Comparison of ENCODE assay signal across 10 cellular contexts in the genomic region with DNA sequence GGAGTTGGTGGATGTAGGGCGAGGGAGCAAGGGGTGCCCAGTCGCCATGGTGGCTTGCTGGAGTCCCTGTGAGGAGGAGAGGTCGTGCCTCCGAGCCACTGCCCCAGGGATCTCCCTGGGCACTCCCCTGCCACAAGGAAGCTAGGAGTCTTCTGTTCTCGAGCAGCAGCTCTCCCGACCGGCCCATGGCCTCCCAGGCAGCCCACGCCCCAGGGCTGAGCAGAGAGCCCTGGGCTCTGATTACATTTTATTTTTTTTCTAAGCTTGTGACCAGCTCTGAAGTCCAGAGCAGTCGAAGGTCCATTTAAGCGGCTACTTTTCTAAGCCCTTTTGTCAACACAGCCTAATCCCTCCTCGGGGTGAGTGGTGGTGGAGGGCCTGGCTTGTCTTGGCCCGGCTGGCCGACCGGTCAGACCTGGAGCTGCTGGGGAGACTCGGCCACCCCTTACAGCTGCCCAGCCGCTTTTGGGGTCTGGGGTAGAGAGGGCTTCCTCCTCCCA. TPM values are rescaled to one million over a fixed set of nuclear protein-coding genes. Genes with fewer than 3 reads are reported as not detected.
DNase-seq lines count a peak whose midpoint lies in the region; ATAC-seq and TF ChIP-seq lines count a peak whose summit lies in the region.
"Had no signal": no experiment of that assay in that cellular context is flagged by ENCODE, and none has a peak within 500 bp of the region (broad histone marks: within the 10 kb centered on the region; RNA-seq: fewer than 3 reads in every experiment).

No MANE protein-coding gene starts in this region.

- ATAC-seq in IMR-90 (ENCODE audit: low read depth) = peak; percentile 16
- ATAC-seq: activated CD8-positive, alpha-beta memory T cell treated with anti-CD3 and anti-CD28 coated beads, Interleukin-2, amount 10 ng/mL, durations not matched to agents 7 days and 5 days had no signal

- in situ Hi-C loops in IMR-90 (cut with MboI; ENCODE audit: low sequenced_read_pairs) = no loop called here

- peaks cover 0 to 62% of the 10 kb centered on the region in 2 experiments; a peak in 3 of 4 replicates for H3K79me1 ChIP-seq in IMR-90 (ENCODE audit: low read depth in 1 of 2, low read length in 2 of 2)

- H3K27ac ChIP-seq in IMR-90 (ENCODE audit: insufficient read depth, low read length) (peak overlapping the region; percentile 84), liver (ENCODE audit: low read depth in 1 of 2, low read length in 2 of 2) (peak overlapping the region; percentile 72 to 99), testis (peak overlapping the region; percentile 80 to 84)

- peaks cover 26% of the 10 kb centered on the region; the same call in 1 of the 2 replicates for H3K9me1 ChIP-seq in IMR-90 (ENCODE audit: insufficient read depth, low read length)

- H3K9me3 ChIP-seq in IMR-90 (ENCODE audit: control insufficient read depth, insufficient read depth, low read length) (no peaks in the 10 kb centered on the region), liver (ENCODE audit: control insufficient read depth in 4 of 4, low read length in 3 of 4) (no peaks in the 10 kb centered on the region), testis (no peaks in the 10 kb centered on the region)

- 8% methylated on average over 2 of the region's 16 CpGs; no CpG with 5 or more reads in 1 of the 2 experiments for WGBS in IMR-90 (ENCODE audit: extremely low coverage in 2 of 2, insufficient read length in 1 of 2), 2 experiments
- WGBS in liver = 11% methylated on average over 16 of the region's 16 CpGs
- WGBS in testis, 2 donors = 20 to 28% methylated on average over 6 to 16 of the region's 16 CpGs

- H3K4me1 ChIP-seq in IMR-90 (ENCODE audit: control insufficient read depth, insufficient read depth, low read length) (peaks cover 47% of the 10 kb centered on the region), liver (ENCODE audit: control insufficient read depth in 4 of 4, insufficient read depth in 4 of 4, low read length in 3 of 4) (peaks cover 33 to 66% (median 52%) of the 10 kb centered on the region in 4 donors), testis (peaks cover 59% of the 10 kb centered on the region)

- TF ChIP-seq CTCF in IMR-90 (conservative IDR thresholded peaks at IDR 0.05; ENCODE audit: low read depth, low read length) (no peak), liver (IDR thresholded peaks at IDR 0.05; ENCODE audit: low read depth, low read length, missing input control) (no peak), testis (IDR thresholded peaks at IDR 0.05) (no peak)

- TF ChIP-seq POLR2A in IMR-90 (IDR thresholded peaks at IDR 0.05; ENCODE audit: low read depth, low read length) (no peak), testis (IDR thresholded peaks at IDR 0.05) (no peak)

- dilution Hi-C loops in IMR-90 (cut with HindIII; ENCODE audit: low sequenced_read_pairs, unreplicated experiment) = no loop called here

- H2BK20ac ChIP-seq in IMR-90 (ENCODE audit: low read depth, low read length) = no peak overlapping the region

- TF ChIP-seq RAD21 in IMR-90 (IDR thresholded peaks at IDR 0.05; ENCODE audit: low read length) (no peak), liver (IDR thresholded peaks at IDR 0.05) (no peak)

- peak overlapping the region; percentile 36 for H3K18ac ChIP-seq in IMR-90 (ENCODE audit: low read depth, low read length)

- DNase-seq in IMR-90 = peak; percentile 47
- peak; percentile 43 for DNase-seq in dedifferentiated amniotic fluid mesenchymal stem cell (ENCODE audit: extremely low spot score)
- no peak for DNase-seq in testis
- DNase-seq in Kasumi-1 (lab: John Stamatoyannopoulos, UW) = no peak
- no peak for DNase-seq in NCI-H128 (lab: John Stamatoyannopoulos, UW; ENCODE audit: unreplicated experiment)
- DNase-seq in HK-2 (ENCODE audit: unreplicated experiment) = no peak
- DNase-seq in epidermal melanocyte (ENCODE audit: insufficient read length, low spot score) = no peak
- DNase-seq: activated CD8-positive, alpha-beta memory T cell treated with anti-CD3 and anti-CD28 coated beads, Interleukin-2, amount 10 ng/mL, durations not matched to agents 7 days and 5 days; NCI-H1436 had no signal

- CTCF ChIA-PET in IMR-90 (lab: Yijun Ruan, JAX) = interaction anchor here (0.8 to 1.8 kb wide), 3 partner anchors 115 to 158 kb away, joined by 3 to 8 read pairs (median 3); no protein-coding TSS in a partner anchor

- H3K4ac ChIP-seq in IMR-90 (ENCODE audit: low read depth, low read length) = peak overlapping the region; percentile 87

- H3K14ac ChIP-seq in IMR-90 (replicated peaks; ENCODE audit: low read depth, low read length) = peak overlapping the region; percentile 95

- peak overlapping the region; percentile 25 for H2AK5ac ChIP-seq in IMR-90 (ENCODE audit: low read depth, low read length)

- peak overlapping the region; percentile 83 for H2BK120ac ChIP-seq in IMR-90 (ENCODE audit: low read depth, low read length)

- H4K5ac ChIP-seq in IMR-90 (ENCODE audit: low read depth, low read length) = peak overlapping the region; percentile 49

- H2BK5ac ChIP-seq in IMR-90 (ENCODE audit: low read depth, low read length, poor library complexity, severe bottlenecking) = peak overlapping the region; percentile 73

- H4K20me1 ChIP-seq in IMR-90 (ENCODE audit: insufficient read depth, low read length) = peaks cover 65% of the 10 kb centered on the region

- H3K4me2 ChIP-seq in IMR-90 (ENCODE audit: low read depth, low read length) = peak overlapping the region; percentile 93

- H3K4me3 ChIP-seq in IMR-90 (ENCODE audit: insufficient read depth, low read depth, low read length) = peak overlapping the region; percentile 74
- H3K4me3 ChIP-seq in liver (ENCODE audit: low read depth in 1 of 3, low read length in 3 of 3) = peak overlapping the region; percentile 81 to 93 (median 87)
- H3K4me3 ChIP-seq in testis = peak overlapping the region; percentile 15 to 77

- no TSS peak for BruUV-seq in IMR-90 (replicated peaks; lab: Mats Ljungman, UMichigan)

- no peaks in the 10 kb centered on the region for H3K36me3 ChIP-seq in IMR-90 (ENCODE audit: control insufficient read depth, insufficient read depth, low read length)
- H3K36me3 ChIP-seq in liver (ENCODE audit: control insufficient read depth in 4 of 4, insufficient read depth in 3 of 4, low read depth in 1 of 4, low read length in 3 of 4) = no peaks in the 10 kb centered on the region
- no peaks in the 10 kb centered on the region for H3K36me3 ChIP-seq in testis (ENCODE audit: low read depth, missing control alignments)

- peak overlapping the region; percentile 69 for H2AFZ ChIP-seq in IMR-90 (replicated peaks; ENCODE audit: low read length, poor library complexity)

- H3K27me3 ChIP-seq in IMR-90 (ENCODE audit: control insufficient read depth, insufficient read depth, low read length) (no peaks in the 10 kb centered on the region), liver (ENCODE audit: control insufficient read depth in 4 of 4, insufficient read depth in 4 of 4, low read length in 3 of 4) (no peaks in the 10 kb centered on the region), testis (no peaks in the 10 kb centered on the region)

- peak overlapping the region; percentile 65 for H4K91ac ChIP-seq in IMR-90 (ENCODE audit: insufficient read depth, low read depth, low read length)

- peak overlapping the region in 1 of 2 experiments; percentile 73; a peak in 2 of 4 replicates for H4K8ac ChIP-seq in IMR-90 (ENCODE audit: low read depth in 2 of 2, low read length in 2 of 2)

- no peak overlapping the region for H2BK15ac ChIP-seq in IMR-90 (ENCODE audit: low read depth, low read length)

- POLR2A ChIA-PET in IMR-90 (lab: Charles Lee; ENCODE audit: unreplicated experiment) = no interaction called here

- H3K9ac ChIP-seq in IMR-90 (ENCODE audit: low read depth, low read length) (peak overlapping the region; percentile 75), liver (ENCODE audit: low read depth in 1 of 2, low read length in 2 of 2) (peak overlapping the region; percentile 98 to 100)

- intact Hi-C loops in IMR-90 (cut with micrococcal nuclease) (loop anchor here (1.0 to 10.0 kb wide), 3 partner anchors 141 to 264 kb away; a partner anchor contains a TSS), testis (cut with DNase I; ENCODE audit: low total_unique reads) (no loop called here)

- peak overlapping the region; percentile 50; the same call in 1 of the 2 replicates for H3K56ac ChIP-seq in IMR-90 (ENCODE audit: extremely low read depth, insufficient read depth, low read length)

- H2AK9ac ChIP-seq in IMR-90 (replicated peaks; ENCODE audit: low read depth, low read length, poor library complexity) = peak overlapping the region; percentile 92

- H3K23ac ChIP-seq in IMR-90 (ENCODE audit: low read depth, low read length) = peak overlapping the region; percentile 90; the same call in 1 of the 2 replicates

TF ChIP-seq in IMR-90, 13 proteins besides CTCF, POLR2A, EP300 and RAD21 (continues in another document):
- TF ChIP-seq CEBPB (IDR thresholded peaks at IDR 0.05; ENCODE audit: low read depth, low read length) (no peak), NFE2L2 (IDR thresholded peaks at IDR 0.05; ENCODE audit: low read depth, low read length) (no peak), CHD1 (IDR thresholded peaks at IDR 0.05; ENCODE audit: low read depth, low read length) (no peak; the same call in 1 of the 2 replicates), FOS (IDR thresholded peaks at IDR 0.05; ENCODE audit: low read depth, low read length) (no peak)

TF ChIP-seq in liver, 16 proteins besides CTCF, POLR2A, EP300 and RAD21 (continues in another document):
- TF ChIP-seq EGR1 (IDR thresholded peaks at IDR 0.05; ENCODE audit: low read depth in 2 of 2) (no peak), FOXA2 (IDR thresholded peaks at IDR 0.05) (no peak), RXRA (IDR thresholded peaks at IDR 0.05) (no peak), SP1 (IDR thresholded peaks at IDR 0.05) (no peak), YY1 (IDR thresholded peaks at IDR 0.05) (no peak), FOXA1 (IDR thresholded peaks at IDR 0.05) (no peak), GABPA (IDR thresholded peaks at IDR 0.05 in 1 of 2, conservative IDR thresholded peaks at IDR 0.05 in 1 of 2) (no peak), HNF4G (IDR thresholded peaks at IDR 0.05) (no peak)
- TF ChIP-seq, protein P1, sequence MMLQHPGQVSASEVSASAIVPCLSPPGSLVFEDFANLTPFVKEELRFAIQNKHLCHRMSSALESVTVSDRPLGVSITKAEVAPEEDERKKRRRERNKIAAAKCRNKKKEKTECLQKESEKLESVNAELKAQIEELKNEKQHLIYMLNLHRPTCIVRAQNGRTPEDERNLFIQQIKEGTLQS (IDR thresholded peaks at IDR 0.05) = no peak
- TF ChIP-seq, protein P2, sequence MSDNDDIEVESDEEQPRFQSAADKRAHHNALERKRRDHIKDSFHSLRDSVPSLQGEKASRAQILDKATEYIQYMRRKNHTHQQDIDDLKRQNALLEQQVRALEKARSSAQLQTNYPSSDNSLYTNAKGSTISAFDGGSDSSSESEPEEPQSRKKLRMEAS (IDR thresholded peaks at IDR 0.05) = no peak

RNA-seq across cellular contexts. Expression of a gene that starts 2.1 kb away (rescaled TPM):
- 7.5 and 8.1 TPM in 2 replicates for total RNA-seq in IMR-90 (2012; rRNA removed)
- 17.9 and 19.0 TPM in 2 replicates for polyA plus RNA-seq in IMR-90 (2012; rRNA removed)
- 7.8 and 17.6 TPM in 2 replicates for polyA plus RNA-seq in IMR-90 (2012; cell fraction: cytosol; rRNA removed)
- polyA plus RNA-seq in IMR-90 (2012; cell fraction: nucleus; rRNA removed; ENCODE audit: low replicate concordance) = 11.2 and 21.7 TPM in 2 replicates
- 100 to 1,000 TPM in 1 of 2 donors, 10 to 100 TPM in 1; 41.5 to 116 TPM for total RNA-seq in liver
- polyA plus RNA-seq in liver = 100 to 1,000 TPM in 1 of 2 donors, 10 to 100 TPM in 1; 46.8 to 101 TPM
- total RNA-seq in testis = 10 to 100 TPM; 47.3 to 61.0 TPM
- polyA plus RNA-seq in testis (ENCODE audit: insufficient read depth, low read depth, low replicate concordance) = 31.3 TPM

Comparison
In these comparisons a context has a peak if more than half of its experiments do, and no peak if none do; other contexts are left out.
1. DNase-seq: peak in IMR-90 (single experiment) and dedifferentiated amniotic fluid mesenchymal stem cell (single experiment); none in testis (single experiment), Kasumi-1 (0 of 2), NCI-H128 (single experiment), HK-2 (single experiment) and epidermal melanocyte (single experiment).
2. Peak in every context shown above with its lines, with median percentiles within 50 percentile points of each other: H3K27ac ChIP-seq and H3K4me3 ChIP-seq.